In genomic region chr9:14246951-14247350, GRCh38 we compare ENCODE assay signal across 21 cellular contexts.
DNase-seq lines count a peak whose midpoint lies in the region; ATAC-seq, FAIRE-seq and TF ChIP-seq lines count a peak whose summit lies in the region.
"Had no signal": no experiment of that assay in that cellular context is flagged by ENCODE, and none has a peak within 500 bp of the region (broad histone marks: within the 10 kb centered on the region; RNA-seq: fewer than 3 reads in every experiment).

No MANE protein-coding gene starts in this region.

- no peak overlapping the region for H2BK20ac ChIP-seq in IMR-90 (ENCODE audit: low read depth, low read length)

- H4K8ac ChIP-seq in IMR-90 (ENCODE audit: low read depth in 2 of 2, low read length in 2 of 2): no peak overlapping the region

- H3K9me3 ChIP-seq in IMR-90 (ENCODE audit: control insufficient read depth, insufficient read depth, low read length): no peaks in the 10 kb centered on the region
- H3K9me3 ChIP-seq: BLaER1, Caco-2 had no signal

- no peak overlapping the region for H3K4me2 ChIP-seq in IMR-90 (ENCODE audit: low read depth, low read length)
- H3K4me2 ChIP-seq: BLaER1, KMS-11, PC-9 had no signal

- H3K27me3 ChIP-seq in IMR-90 (ENCODE audit: control insufficient read depth, insufficient read depth, low read length): peaks cover 4% of the 10 kb centered on the region
- H3K27me3 ChIP-seq: BLaER1 had no signal

- no peak overlapping the region for H2BK120ac ChIP-seq in IMR-90 (ENCODE audit: low read depth, low read length)

- H4K20me1 ChIP-seq in IMR-90 (ENCODE audit: insufficient read depth, low read length): no peaks in the 10 kb centered on the region
- H4K20me1 ChIP-seq: BLaER1 had no signal

- H2AK5ac ChIP-seq in IMR-90 (ENCODE audit: low read depth, low read length): no peak overlapping the region

- TF ChIP-seq CTCF in IMR-90 (conservative IDR thresholded peaks at IDR 0.05; ENCODE audit: low read depth, low read length): no peak

- H3K14ac ChIP-seq in IMR-90 (replicated peaks; ENCODE audit: low read depth, low read length): no peak overlapping the region

- TF ChIP-seq POLR2A in H54 (IDR thresholded peaks at IDR 0.05; ENCODE audit: low read depth, low read length): no peak
- TF ChIP-seq POLR2A in IMR-90 (IDR thresholded peaks at IDR 0.05; ENCODE audit: low read depth, low read length): no peak
- TF ChIP-seq POLR2A in GM12891 (IDR thresholded peaks at IDR 0.05; ENCODE audit: low read depth, low read length): no peak

- H2BK5ac ChIP-seq in IMR-90 (ENCODE audit: low read depth, low read length, poor library complexity, severe bottlenecking): no peak overlapping the region

- peak overlapping the region; percentile 53 for H3K18ac ChIP-seq in IMR-90 (ENCODE audit: low read depth, low read length)

- in situ Hi-C loops in IMR-90 (cut with MboI; ENCODE audit: low sequenced_read_pairs): no loop called here

- H4K91ac ChIP-seq in IMR-90 (ENCODE audit: insufficient read depth, low read depth, low read length): no peak overlapping the region

- H3K56ac ChIP-seq in IMR-90 (ENCODE audit: extremely low read depth, insufficient read depth, low read length): no peak overlapping the region

- H3K4me3 ChIP-seq in IMR-90 (ENCODE audit: insufficient read depth, low read depth, low read length): no peak overlapping the region
- H3K4me3 ChIP-seq: BLaER1, GM23248, PC-9 had no signal

- intact Hi-C loops in IMR-90 (cut with micrococcal nuclease): no loop called here

- H3K9me1 ChIP-seq in IMR-90 (ENCODE audit: insufficient read depth, low read length): no peaks in the 10 kb centered on the region

- no peaks in the 10 kb centered on the region for H3K79me1 ChIP-seq in IMR-90 (ENCODE audit: low read depth in 1 of 2, low read length in 2 of 2)

- no peak for TF ChIP-seq RAD21 in IMR-90 (IDR thresholded peaks at IDR 0.05; ENCODE audit: low read length)

- no peak overlapping the region for H3K23ac ChIP-seq in IMR-90 (ENCODE audit: low read depth, low read length)

- H3K4ac ChIP-seq in IMR-90 (ENCODE audit: low read depth, low read length): no peak overlapping the region

- no peak overlapping the region for H2AFZ ChIP-seq in IMR-90 (replicated peaks; ENCODE audit: low read length, poor library complexity)
- H2AFZ ChIP-seq: GM23248, PC-9 had no signal

- no peak for ATAC-seq in IMR-90 (ENCODE audit: low read depth)

- no peak overlapping the region for H2AK9ac ChIP-seq in IMR-90 (replicated peaks; ENCODE audit: low read depth, low read length, poor library complexity)

- no peak overlapping the region for H4K5ac ChIP-seq in IMR-90 (ENCODE audit: low read depth, low read length)

- no peak overlapping the region for H2BK15ac ChIP-seq in IMR-90 (ENCODE audit: low read depth, low read length)

- POLR2A ChIA-PET in IMR-90 (lab: Charles Lee; ENCODE audit: unreplicated experiment): no interaction called here

- no peaks in the 10 kb centered on the region for H3K36me3 ChIP-seq in IMR-90 (ENCODE audit: control insufficient read depth, insufficient read depth, low read length)
- H3K36me3 ChIP-seq: BLaER1 had no signal

- DNase-seq in H54 (ENCODE audit: insufficient read length, low spot score): no peak
- DNase-seq in IMR-90: no peak
- DNase-seq in astrocyte of the hippocampus (ENCODE audit: low read depth, low spot score): peak; percentile 33
- DNase-seq in myocyte (ENCODE audit: low read depth): peak; percentile 27
- no peak for DNase-seq in GM12891 (ENCODE audit: insufficient read length, low spot score)
- no peak for DNase-seq in caudate nucleus (lab: John Stamatoyannopoulos, UW)
- no peak for DNase-seq in activated CD4-positive, alpha-beta T cell treated with anti-CD3 and anti-CD28 coated beads for 4 hours
- DNase-seq: Caco-2; CD4-positive, alpha-beta memory T cell; DMS 273 treated with DMSO at 0.1 percent for 48 hours; DMS79 treated with DMSO at 0.1 percent for 48 hours; GM23248; HCEC 1CT; NCI-H1694; NCI-H2081; PC-9; RPMI8226; SHP77 had no signal

- dilution Hi-C loops in IMR-90 (cut with HindIII; ENCODE audit: low sequenced_read_pairs, unreplicated experiment): no loop called here

- CTCF ChIA-PET in IMR-90 (lab: Yijun Ruan, JAX): no interaction called here

- no TSS peak for BruUV-seq in IMR-90 (replicated peaks; lab: Mats Ljungman, UMichigan)

- no CpG with 5 or more reads among the region's 1 CpG for WGBS in IMR-90 (ENCODE audit: extremely low coverage in 2 of 2, insufficient read length in 1 of 2), 2 experiments

- no peak overlapping the region for H3K27ac ChIP-seq in IMR-90 (ENCODE audit: insufficient read depth, low read length)
- H3K27ac ChIP-seq in caudate nucleus (ENCODE audit: low read depth, low read length): no peak overlapping the region
- H3K27ac ChIP-seq: BLaER1, GM23248, KMS-11, PC-9 had no signal

- FAIRE-seq in H54 (lab: Jason Lieb, UNC) (peak; percentile 55), GM12891 (lab: Jason Lieb, UNC) (no peak)
- FAIRE-seq: HTR-8/SVneo had no signal

- peaks cover 6% of the 10 kb centered on the region for H3K4me1 ChIP-seq in IMR-90 (ENCODE audit: control insufficient read depth, insufficient read depth, low read length)
- H3K4me1 ChIP-seq: BLaER1 had no signal

- H3K9ac ChIP-seq in IMR-90 (ENCODE audit: low read depth, low read length): no peak overlapping the region
- H3K9ac ChIP-seq: BLaER1, GM23248, KMS-11 had no signal

TF ChIP-seq in IMR-90, 13 proteins besides CTCF, POLR2A, EP300 and RAD21:
- TF ChIP-seq RCOR1 (IDR thresholded peaks at IDR 0.05; ENCODE audit: insufficient replicate concordance, low read length) (no peak), FOS (IDR thresholded peaks at IDR 0.05; ENCODE audit: low read depth, low read length) (no peak), ELK1 (IDR thresholded peaks at IDR 0.05; ENCODE audit: borderline replicate concordance, low read depth, low read length) (no peak), SMC3 (IDR thresholded peaks at IDR 0.05; ENCODE audit: low read depth, low read length) (no peak), NFE2L2 (IDR thresholded peaks at IDR 0.05; ENCODE audit: low read depth, low read length) (no peak), CEBPB (IDR thresholded peaks at IDR 0.05; ENCODE audit: low read depth, low read length) (no peak)
- TF ChIP-seq, protein P1, sequence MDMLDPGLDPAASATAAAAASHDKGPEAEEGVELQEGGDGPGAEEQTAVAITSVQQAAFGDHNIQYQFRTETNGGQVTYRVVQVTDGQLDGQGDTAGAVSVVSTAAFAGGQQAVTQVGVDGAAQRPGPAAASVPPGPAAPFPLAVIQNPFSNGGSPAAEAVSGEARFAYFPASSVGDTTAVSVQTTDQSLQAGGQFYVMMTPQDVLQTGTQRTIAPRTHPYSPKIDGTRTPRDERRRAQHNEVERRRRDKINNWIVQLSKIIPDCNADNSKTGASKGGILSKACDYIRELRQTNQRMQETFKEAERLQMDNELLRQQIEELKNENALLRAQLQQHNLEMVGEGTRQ (IDR thresholded peaks at IDR 0.05; ENCODE audit: low read depth, low read length): no peak

TF ChIP-seq in GM12891, 5 proteins besides CTCF, POLR2A, EP300 and RAD21:
- TF ChIP-seq POLR2AphosphoS5 (IDR thresholded peaks at IDR 0.05; ENCODE audit: low read depth, low read length): no peak

Comparison
In these comparisons a context has a peak if more than half of its experiments do, and no peak if none do; other contexts are left out.
1. DNase-seq: peak in astrocyte of the hippocampus (single experiment) and myocyte (single experiment); none in H54 (single experiment), IMR-90 (single experiment), GM12891 (single experiment), caudate nucleus (0 of 61) and activated CD4-positive, alpha-beta T cell treated with anti-CD3 and anti-CD28 coated beads for 4 hours (0 of 2).